Comparison of ENCODE assay signal across 15 cellular contexts in genomic region chr1:8641317-8641997, GRCh38.
DNase-seq lines count a peak whose midpoint lies in the region; ATAC-seq and TF ChIP-seq lines count a peak whose summit lies in the region.
"Had no signal": no experiment of that assay in that cellular context is flagged by ENCODE, and none has a peak within 500 bp of the region (broad histone marks: within the 10 kb centered on the region; RNA-seq: fewer than 3 reads in every experiment).

No MANE protein-coding gene starts in this region.

- peaks cover 20% of the 10 kb centered on the region for H3K9me3 Mint-ChIP-seq in glutamatergic neuron (ENCODE audit: unreplicated experiment)
- no peaks in the 10 kb centered on the region for H3K9me3 Mint-ChIP-seq in activated T-helper 2 cell treated with anti-CD3 and anti-CD28 coated beads, Interferon-gamma antibody, Interleukin-2, Interleukin-4, amounts not matched to agents 10 μg/mL and 5 μg/mL and 100 μg/mL, durations not matched to agents 14 hours and 24 hours and 36 hours
- H3K9me3 Mint-ChIP-seq: CD4-positive, alpha-beta T cell had no signal

- peak; percentile 59 for DNase-seq in NCI-H82 (lab: John Stamatoyannopoulos, UW)
- DNase-seq in NCI-H82 treated with DMSO at 0.1 percent for 48 hours (lab: John Stamatoyannopoulos, UW; ENCODE audit: unreplicated experiment): no peak
- DNase-seq in NCI-H69 (lab: John Stamatoyannopoulos, UW): peak; percentile 23
- no peak for DNase-seq in glutamatergic neuron
- no peak for DNase-seq in psoas muscle
- no peak for DNase-seq in COLO829 (ENCODE audit: low spot score)
- DNase-seq in activated T-helper 2 cell treated with anti-CD3 and anti-CD28 coated beads, Interferon-gamma antibody, Interleukin-2, Interleukin-4, amounts not matched to agents 10 μg/mL and 5 μg/mL and 100 μg/mL, durations not matched to agents 14 hours and 24 hours and 36 hours (ENCODE audit: low spot score): no peak
- no peak for DNase-seq in NCI-H1694 (lab: John Stamatoyannopoulos, UW)
- DNase-seq: CD4-positive, alpha-beta T cell; DND-41; NCI-H2029; NCI-H345; NCI-H526 treated with DMSO at 0.1 percent for 48 hours; PC-3; SK-N-SH had no signal

- peak in 1 of 4 donors; percentile 41 for ATAC-seq in psoas muscle
- ATAC-seq: PC-3 had no signal

- H3K9me3 ChIP-seq in psoas muscle: no peaks in the 10 kb centered on the region
- H3K9me3 ChIP-seq: SK-N-SH had no signal

- H3K27ac ChIP-seq in psoas muscle: peak overlapping the region; percentile 33

- H3K27me3 Mint-ChIP-seq in glutamatergic neuron (ENCODE audit: unreplicated experiment): peaks cover 5% of the 10 kb centered on the region
- H3K27me3 Mint-ChIP-seq in activated T-helper 2 cell treated with anti-CD3 and anti-CD28 coated beads, Interferon-gamma antibody, Interleukin-2, Interleukin-4, amounts not matched to agents 10 μg/mL and 5 μg/mL and 100 μg/mL, durations not matched to agents 14 hours and 24 hours and 36 hours (ENCODE audit: low read depth): no peaks in the 10 kb centered on the region
- H3K27me3 Mint-ChIP-seq: CD4-positive, alpha-beta T cell had no signal

- no peak overlapping the region for H3K4me3 ChIP-seq in psoas muscle

- TF ChIP-seq CTCF in glutamatergic neuron (IDR thresholded peaks at IDR 0.05; ENCODE audit: partially characterized antibody, unreplicated experiment) (no peak), psoas muscle (IDR thresholded peaks at IDR 0.05) (no peak)

- peaks cover 54% of the 10 kb centered on the region for H3K4me1 Mint-ChIP-seq in glutamatergic neuron (ENCODE audit: low read depth, unreplicated experiment)
- peaks cover 35% of the 10 kb centered on the region for H3K4me1 Mint-ChIP-seq in activated T-helper 2 cell treated with anti-CD3 and anti-CD28 coated beads, Interferon-gamma antibody, Interleukin-2, Interleukin-4, amounts not matched to agents 10 μg/mL and 5 μg/mL and 100 μg/mL, durations not matched to agents 14 hours and 24 hours and 36 hours (ENCODE audit: low read depth)

- WGBS in psoas muscle, 3 donors: 60 to 68% (median 63%) methylated on average over 3 of the region's 3 CpGs

- peak overlapping the region; percentile 47 for H3K4me3 Mint-ChIP-seq in glutamatergic neuron (ENCODE audit: unreplicated experiment)
- H3K4me3 Mint-ChIP-seq in activated T-helper 2 cell treated with anti-CD3 and anti-CD28 coated beads, Interferon-gamma antibody, Interleukin-2, Interleukin-4, amounts not matched to agents 10 μg/mL and 5 μg/mL and 100 μg/mL, durations not matched to agents 14 hours and 24 hours and 36 hours (ENCODE audit: low read depth): no peak overlapping the region
- H3K4me3 Mint-ChIP-seq: CD4-positive, alpha-beta T cell had no signal

- intact Hi-C loops in psoas muscle (cut with DNase I): no loop called here
- intact Hi-C loops in activated T-helper 2 cell treated with anti-CD3 and anti-CD28 coated beads, Interferon-gamma antibody, Interleukin-2, Interleukin-4, amounts not matched to agents 10 μg/mL and 5 μg/mL and 100 μg/mL, durations not matched to agents 14 hours and 24 hours and 36 hours (cut with micrococcal nuclease): no loop called here

- H3K36me3 Mint-ChIP-seq in glutamatergic neuron (ENCODE audit: unreplicated experiment): no peaks in the 10 kb centered on the region
- peaks cover 43% of the 10 kb centered on the region for H3K36me3 Mint-ChIP-seq in activated T-helper 2 cell treated with anti-CD3 and anti-CD28 coated beads, Interferon-gamma antibody, Interleukin-2, Interleukin-4, amounts not matched to agents 10 μg/mL and 5 μg/mL and 100 μg/mL, durations not matched to agents 14 hours and 24 hours and 36 hours (ENCODE audit: low read depth)

- peaks cover 52% of the 10 kb centered on the region for H3K4me1 ChIP-seq in psoas muscle

- no peaks in the 10 kb centered on the region for H3K27me3 ChIP-seq in psoas muscle (ENCODE audit: insufficient read depth in 3 of 3, low read length in 2 of 3)

- peak overlapping the region; percentile 97 for H3K27ac Mint-ChIP-seq in glutamatergic neuron (ENCODE audit: unreplicated experiment)
- no peak overlapping the region for H3K27ac Mint-ChIP-seq in activated T-helper 2 cell treated with anti-CD3 and anti-CD28 coated beads, Interferon-gamma antibody, Interleukin-2, Interleukin-4, amounts not matched to agents 10 μg/mL and 5 μg/mL and 100 μg/mL, durations not matched to agents 14 hours and 24 hours and 36 hours
- H3K27ac Mint-ChIP-seq: CD4-positive, alpha-beta T cell had no signal

- H3K36me3 ChIP-seq in psoas muscle (ENCODE audit: insufficient read depth in 1 of 2, low read depth in 1 of 2): no peaks in the 10 kb centered on the region

Comparison
In these comparisons a context has a peak if more than half of its experiments do, and no peak if none do; other contexts are left out.
1. DNase-seq: peak in NCI-H82 (single experiment) and NCI-H69 (single experiment); none in NCI-H82 treated with DMSO at 0.1 percent for 48 hours (single experiment), glutamatergic neuron (single experiment), psoas muscle (0 of 2), COLO829 (single experiment), activated T-helper 2 cell treated with anti-CD3 and anti-CD28 coated beads, Interferon-gamma antibody, Interleukin-2, Interleukin-4, amounts not matched to agents 10 μg/mL and 5 μg/mL and 100 μg/mL, durations not matched to agents 14 hours and 24 hours and 36 hours (single experiment) and NCI-H1694 (single experiment).